1 cellular context compared by ENCODE assay signal in genomic region chrX:2608638-2609430, GRCh38.
A peak's percentile ranks its signal among the peaks of the same experiment; 100 is the strongest.
TF ChIP-seq lines count a peak whose summit lies in the region.

No MANE protein-coding gene starts in this region.

TF ChIP-seq in WTC11, 78 proteins besides CTCF, POLR2A, EP300 and RAD21 (continued from another document):
- TF ChIP-seq, protein P1, sequence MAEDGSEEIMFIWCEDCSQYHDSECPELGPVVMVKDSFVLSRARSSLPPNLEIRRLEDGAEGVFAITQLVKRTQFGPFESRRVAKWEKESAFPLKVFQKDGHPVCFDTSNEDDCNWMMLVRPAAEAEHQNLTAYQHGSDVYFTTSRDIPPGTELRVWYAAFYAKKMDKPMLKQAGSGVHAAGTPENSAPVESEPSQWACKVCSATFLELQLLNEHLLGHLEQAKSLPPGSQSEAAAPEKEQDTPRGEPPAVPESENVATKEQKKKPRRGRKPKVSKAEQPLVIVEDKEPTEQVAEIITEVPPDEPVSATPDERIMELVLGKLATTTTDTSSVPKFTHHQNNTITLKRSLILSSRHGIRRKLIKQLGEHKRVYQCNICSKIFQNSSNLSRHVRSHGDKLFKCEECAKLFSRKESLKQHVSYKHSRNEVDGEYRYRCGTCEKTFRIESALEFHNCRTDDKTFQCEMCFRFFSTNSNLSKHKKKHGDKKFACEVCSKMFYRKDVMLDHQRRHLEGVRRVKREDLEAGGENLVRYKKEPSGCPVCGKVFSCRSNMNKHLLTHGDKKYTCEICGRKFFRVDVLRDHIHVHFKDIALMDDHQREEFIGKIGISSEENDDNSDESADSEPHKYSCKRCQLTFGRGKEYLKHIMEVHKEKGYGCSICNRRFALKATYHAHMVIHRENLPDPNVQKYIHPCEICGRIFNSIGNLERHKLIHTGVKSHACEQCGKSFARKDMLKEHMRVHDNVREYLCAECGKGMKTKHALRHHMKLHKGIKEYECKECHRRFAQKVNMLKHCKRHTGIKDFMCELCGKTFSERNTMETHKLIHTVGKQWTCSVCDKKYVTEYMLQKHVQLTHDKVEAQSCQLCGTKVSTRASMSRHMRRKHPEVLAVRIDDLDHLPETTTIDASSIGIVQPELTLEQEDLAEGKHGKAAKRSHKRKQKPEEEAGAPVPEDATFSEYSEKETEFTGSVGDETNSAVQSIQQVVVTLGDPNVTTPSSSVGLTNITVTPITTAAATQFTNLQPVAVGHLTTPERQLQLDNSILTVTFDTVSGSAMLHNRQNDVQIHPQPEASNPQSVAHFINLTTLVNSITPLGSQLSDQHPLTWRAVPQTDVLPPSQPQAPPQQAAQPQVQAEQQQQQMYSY (CRISPR knock-in tag; IDR thresholded peaks at IDR 0.05), result no peak
- TF ChIP-seq ATF6 (CRISPR knock-in tag; IDR thresholded peaks at IDR 0.05) (no peak), ZNF396 (CRISPR knock-in tag; IDR thresholded peaks at IDR 0.05; ENCODE audit: borderline replicate concordance) (no peak)
- TF ChIP-seq, protein P2, sequence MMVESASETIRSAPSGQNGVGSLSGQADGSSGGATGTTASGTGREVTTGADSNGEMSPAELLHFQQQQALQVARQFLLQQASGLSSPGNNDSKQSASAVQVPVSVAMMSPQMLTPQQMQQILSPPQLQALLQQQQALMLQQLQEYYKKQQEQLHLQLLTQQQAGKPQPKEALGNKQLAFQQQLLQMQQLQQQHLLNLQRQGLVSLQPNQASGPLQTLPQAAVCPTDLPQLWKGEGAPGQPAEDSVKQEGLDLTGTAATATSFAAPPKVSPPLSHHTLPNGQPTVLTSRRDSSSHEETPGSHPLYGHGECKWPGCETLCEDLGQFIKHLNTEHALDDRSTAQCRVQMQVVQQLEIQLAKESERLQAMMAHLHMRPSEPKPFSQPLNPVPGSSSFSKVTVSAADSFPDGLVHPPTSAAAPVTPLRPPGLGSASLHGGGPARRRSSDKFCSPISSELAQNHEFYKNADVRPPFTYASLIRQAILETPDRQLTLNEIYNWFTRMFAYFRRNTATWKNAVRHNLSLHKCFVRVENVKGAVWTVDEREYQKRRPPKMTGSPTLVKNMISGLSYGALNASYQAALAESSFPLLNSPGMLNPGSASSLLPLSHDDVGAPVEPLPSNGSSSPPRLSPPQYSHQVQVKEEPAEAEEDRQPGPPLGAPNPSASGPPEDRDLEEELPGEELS (CRISPR knock-in tag; IDR thresholded peaks at IDR 0.05), result peak; percentile 43; the same call in 1 of the 2 replicates
